ENCODE assay signal across 8 cellular contexts in genomic region chr3:54830658-54831057, GRCh38.
DNase-seq lines count a peak whose midpoint lies in the region; ATAC-seq and TF ChIP-seq lines count a peak whose summit lies in the region.

No MANE protein-coding gene starts in this region.

- DNase-seq in stimulated activated CD4-positive, alpha-beta T cell treated with anti-CD3 and anti-CD28 coated beads, Interleukin-15, amount 100 ng/mL, for 24 hours = peak; percentile 12
- no peak for DNase-seq in stimulated activated CD4-positive, alpha-beta T cell treated with anti-CD3 and anti-CD28 coated beads, Interleukin-4, amount 100 ng/mL, for 24 hours
- DNase-seq in NOMO-1 (lab: John Stamatoyannopoulos, UW; ENCODE audit: unreplicated experiment in 2 of 2) (peak; percentile 6 to 17), fibroblast of lung (ENCODE audit: low read depth in 2 of 2) (peak in 1 of 2 donors; percentile 36), dedifferentiated amniotic fluid mesenchymal stem cell (ENCODE audit: extremely low spot score) (no peak), retina (no peak)
- DNase-seq in stimulated activated CD4-positive, alpha-beta T cell treated with anti-CD3 and anti-CD28 coated beads, Interleukin-4, amount 100 ng/mL, for 4 hours = no peak

- TF ChIP-seq CTCF in fibroblast of lung (conservative IDR thresholded peaks at IDR 0.05 in 1 of 2, IDR thresholded peaks at IDR 0.05 in 1 of 2; ENCODE audit: low read depth in 1 of 2, low read length in 2 of 2) = peak; percentile 50 to 76

- no peak overlapping the region for H3K4me3 ChIP-seq in fibroblast of lung (replicated peaks in 1 of 4; ENCODE audit: control extremely low read depth in 1 of 4, insufficient read depth in 1 of 4, low read depth in 3 of 4, low read length in 4 of 4)

- no peaks in the 10 kb centered on the region for H4K20me1 ChIP-seq in fibroblast of lung (ENCODE audit: control insufficient read depth, extremely low read depth, insufficient read depth, low read length)

- H3K9me3 ChIP-seq in fibroblast of lung (ENCODE audit: control insufficient read depth, insufficient read depth, low read depth, low read length) = no peaks in the 10 kb centered on the region

- H3K4me2 ChIP-seq in fibroblast of lung (ENCODE audit: extremely low read depth, insufficient read depth, low read length) = no peak overlapping the region

- no peak overlapping the region for H2AFZ ChIP-seq in fibroblast of lung (ENCODE audit: low read length)

- no peak overlapping the region for H3K27ac ChIP-seq in fibroblast of lung (ENCODE audit: insufficient read depth, low read length)

- H3K36me3 ChIP-seq in fibroblast of lung (ENCODE audit: control insufficient read depth, insufficient read depth, low read length) = no peaks in the 10 kb centered on the region

- no peaks in the 10 kb centered on the region for H3K79me2 ChIP-seq in fibroblast of lung (ENCODE audit: control insufficient read depth, insufficient read depth, low read length)

- no peak for ATAC-seq in GM18868 (IDR thresholded peaks at IDR 0.05; ENCODE audit: unreplicated experiment)

- no peak overlapping the region for H3K9ac ChIP-seq in fibroblast of lung (ENCODE audit: insufficient read depth, low read length)

- H3K4me1 ChIP-seq in fibroblast of lung (ENCODE audit: control insufficient read depth, extremely low read depth, insufficient read depth, low read length) = no peaks in the 10 kb centered on the region

- H3K27me3 ChIP-seq in fibroblast of lung (ENCODE audit: control insufficient read depth, insufficient read depth, low read length) = no peaks in the 10 kb centered on the region

Comparison
In these comparisons a context has a peak if more than half of its experiments do, and no peak if none do; other contexts are left out.
1. DNase-seq: peak in stimulated activated CD4-positive, alpha-beta T cell treated with anti-CD3 and anti-CD28 coated beads, Interleukin-15, amount 100 ng/mL, for 24 hours (single experiment) and NOMO-1 (2 of 2); none in stimulated activated CD4-positive, alpha-beta T cell treated with anti-CD3 and anti-CD28 coated beads, Interleukin-4, amount 100 ng/mL, for 24 hours (single experiment), dedifferentiated amniotic fluid mesenchymal stem cell (single experiment), retina (single experiment) and stimulated activated CD4-positive, alpha-beta T cell treated with anti-CD3 and anti-CD28 coated beads, Interleukin-4, amount 100 ng/mL, for 4 hours (0 of 2).